ENCODE assay signal across 18 cellular contexts in the genomic region with DNA sequence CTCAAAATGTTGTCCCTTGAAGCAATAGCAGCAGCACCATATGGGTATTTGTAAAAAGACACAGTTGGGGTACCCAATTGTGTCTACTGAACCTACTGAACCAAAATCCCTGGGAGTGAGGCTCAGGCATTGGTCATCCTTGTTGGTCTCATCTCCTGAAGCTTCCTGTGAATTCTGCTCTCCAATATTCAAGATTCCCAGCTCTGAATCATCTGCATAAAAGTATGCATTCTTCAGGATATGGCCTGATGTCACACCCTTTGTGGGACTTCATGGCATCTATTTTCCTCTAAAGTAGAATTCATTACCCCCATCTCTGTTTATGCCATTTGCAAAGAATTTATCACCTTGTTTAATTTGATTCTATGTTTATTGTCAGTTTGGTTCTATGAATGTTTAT.
"Had no signal": no experiment of that assay in that cellular context is flagged by ENCODE, and none has a peak within 500 bp of the region (broad histone marks: within the 10 kb centered on the region; RNA-seq: fewer than 3 reads in every experiment).

No MANE protein-coding gene starts in this region.

- H3K4me3 ChIP-seq: coronary artery, esophagus muscularis mucosa, pancreas, sigmoid colon had no signal

- H3K27me3 ChIP-seq: esophagus muscularis mucosa, pancreas, sigmoid colon had no signal

- DNase-seq: activated CD4-positive, alpha-beta T cell treated with anti-CD3 and anti-CD28 coated beads for 48 hours; activated CD8-positive, alpha-beta memory T cell treated with anti-CD3 and anti-CD28 coated beads, Interleukin-2, amount 50 U/mL, for 4 hours; activated CD8-positive, alpha-beta T cell treated with anti-CD3 and anti-CD28 coated beads for 36 hours; activated effector memory CD4-positive, alpha-beta T cell treated with anti-CD3 and anti-CD28 coated beads, Interleukin-2, amount 50 U/mL, for 16 hours; activated T-cell treated with anti-CD3 and anti-CD28 coated beads, Interleukin-2, amount 50 U/mL, for 48 hours; amygdala; head of caudate nucleus; left colon; naive B cell; pancreas; sigmoid colon; T-helper 17 cell had no signal

- H3K9me3 ChIP-seq: esophagus muscularis mucosa, pancreas had no signal

- ATAC-seq: activated CD8-positive, alpha-beta T cell treated with anti-CD3 and anti-CD28 coated beads for 36 hours; left colon; pancreas; stimulated activated memory B cell treated with anti-CD40 and anti-IgM and Interleukin-4, amounts not matched to agents 10 μg/mL and 1 μg/mL and 100 μg/mL, for 72 hours; T-helper 17 cell; WTC11 had no signal

- H3K36me3 ChIP-seq: esophagus muscularis mucosa, pancreas, sigmoid colon had no signal

- H3K27ac ChIP-seq: coronary artery, esophagus muscularis mucosa, pancreas, sigmoid colon had no signal

- H3K4me1 ChIP-seq: esophagus muscularis mucosa, pancreas, sigmoid colon had no signal

- FAIRE-seq: frontal cortex, pancreas, urothelium cell line had no signal
